Comparison of ENCODE assay signal across 35 cellular contexts in genomic region chr16:29947897-29948296, GRCh38.
"Had no signal": no experiment of that assay in that cellular context is flagged by ENCODE, and none has a peak within 500 bp of the region (broad histone marks: within the 10 kb centered on the region; RNA-seq: fewer than 3 reads in every experiment).

No MANE protein-coding gene starts in this region.

- H3K27me3 ChIP-seq: MG63 had no signal

- H3K36me3 ChIP-seq: MG63 had no signal

- H3K4me3 ChIP-seq: MG63 had no signal

- DNase-seq: Karpas-422, Kasumi-1, MG63, MM.1S, MV-4-11, NCI-H1048, NCI-H1092, NCI-H1092 treated with DMSO at 0.1 percent for 48 hours, NCI-H1105, NCI-H1105 treated with DMSO at 0.1 percent for 48 hours, NCI-H1417, NCI-H1417 treated with DMSO at 0.1 percent for 48 hours, NCI-H1436, NCI-H1436 treated with DMSO at 0.1 percent for 48 hours, NCI-H146, NCI-H1694, NCI-H1694 treated with DMSO at 0.1 percent for 48 hours, NCI-H187, NCI-H187 treated with DMSO at 0.1 percent for 48 hours, NCI-H1930, NCI-H2029, NCI-H2029 treated with DMSO at 0.1 percent for 48 hours, NCI-H2081, NCI-H2081 treated with DMSO at 0.1 percent for 48 hours, NCI-H2107, NCI-H2171, NCI-H2171 treated with DMSO at 0.1 percent for 48 hours, NCI-H2227 treated with DMSO at 0.1 percent for 48 hours, NCI-H226, NCI-H345, NCI-H446, NCI-H446 treated with DMSO at 0.1 percent for 48 hours, NCI-H510A, NCI-H510A treated with DMSO at 0.1 percent for 48 hours, NCI-H524 had no signal
